ENCODE assay signal across 8 cellular contexts in genomic region chr16:28538733-28539596, GRCh38. TPM values are rescaled to one million over a fixed set of nuclear protein-coding genes. Genes with fewer than 3 reads are reported as not detected.
A peak's percentile ranks its signal among the peaks of the same experiment; 100 is the strongest.
DNase-seq lines count a peak whose midpoint lies in the region; ATAC-seq and TF ChIP-seq lines count a peak whose summit lies in the region.

Gene NUPR1, minus strand, starts transcription at chr16:28538974. Its CDS starts 67 bp downstream, at chr16:28538907.

- H3K9me3 Mint-ChIP-seq in activated CD8-positive, alpha-beta T cell treated with anti-CD3 and anti-CD28 coated beads for 36 hours = no peaks in the 10 kb centered on the region
- H3K9me3 Mint-ChIP-seq in activated T-cell treated with anti-CD3 and anti-CD28 coated beads, Interleukin-2, amount 50 U/mL, for 4 hours = no peaks in the 10 kb centered on the region
- H3K9me3 Mint-ChIP-seq in activated naive CD4-positive, alpha-beta T cell treated with anti-CD3 and anti-CD28 coated beads for 36 hours = no peaks in the 10 kb centered on the region

- no peaks in the 10 kb centered on the region for H3K36me3 Mint-ChIP-seq in activated CD8-positive, alpha-beta T cell treated with anti-CD3 and anti-CD28 coated beads for 36 hours (ENCODE audit: low read depth)
- no peaks in the 10 kb centered on the region for H3K36me3 Mint-ChIP-seq in activated T-cell treated with anti-CD3 and anti-CD28 coated beads, Interleukin-2, amount 50 U/mL, for 4 hours (ENCODE audit: insufficient read depth)
- H3K36me3 Mint-ChIP-seq in activated naive CD4-positive, alpha-beta T cell treated with anti-CD3 and anti-CD28 coated beads for 36 hours (ENCODE audit: low read depth) = no peaks in the 10 kb centered on the region

- intact Hi-C loops in posterior cingulate gyrus (cut with DNase I) = no loop called here
- intact Hi-C loops in activated CD8-positive, alpha-beta T cell treated with anti-CD3 and anti-CD28 coated beads for 36 hours (cut with micrococcal nuclease) = no loop called here
- intact Hi-C loops in activated naive CD4-positive, alpha-beta T cell treated with anti-CD3 and anti-CD28 coated beads for 36 hours (cut with micrococcal nuclease) = loop anchor here (5.0 kb wide), 1 partner anchor 42 kb away; no protein-coding TSS in a partner anchor

- peak within 1 kb of the TSS; percentile 94 for H3K27ac ChIP-seq in VCaP

- no peak for TF ChIP-seq CTCF in VCaP (conservative IDR thresholded peaks at IDR 0.05)
- no peak for TF ChIP-seq CTCF in activated CD8-positive, alpha-beta T cell treated with anti-CD3 and anti-CD28 coated beads for 36 hours (IDR thresholded peaks at IDR 0.05)

- H3K4me1 Mint-ChIP-seq in activated CD8-positive, alpha-beta T cell treated with anti-CD3 and anti-CD28 coated beads for 36 hours (ENCODE audit: low read depth) = peaks cover 19% of the 10 kb centered on the region
- peaks cover 30% of the 10 kb centered on the region for H3K4me1 Mint-ChIP-seq in activated T-cell treated with anti-CD3 and anti-CD28 coated beads, Interleukin-2, amount 50 U/mL, for 4 hours (ENCODE audit: low read depth)
- peaks cover 30% of the 10 kb centered on the region for H3K4me1 Mint-ChIP-seq in activated naive CD4-positive, alpha-beta T cell treated with anti-CD3 and anti-CD28 coated beads for 36 hours (ENCODE audit: low read depth)

- peak; percentile 95 for DNase-seq in EL
- DNase-seq in glomerular visceral epithelial cell (ENCODE audit: extremely low spot score) = peak; percentile 85
- DNase-seq in posterior cingulate gyrus = peak; percentile 15 to 87 (median 53)
- no peak for DNase-seq in activated CD8-positive, alpha-beta T cell treated with anti-CD3 and anti-CD28 coated beads for 36 hours
- DNase-seq in activated T-cell treated with anti-CD3 and anti-CD28 coated beads, Interleukin-2, amount 50 U/mL, for 4 hours = no peak
- DNase-seq in activated naive CD4-positive, alpha-beta T cell treated with anti-CD3 and anti-CD28 coated beads for 36 hours = no peak
- DNase-seq in activated CD8-positive, alpha-beta memory T cell treated with anti-CD3 and anti-CD28 coated beads for 24 hours = no peak

- POLR2A ChIA-PET in activated CD8-positive, alpha-beta T cell treated with anti-CD3 and anti-CD28 coated beads for 36 hours (lab: Charles Lee) = no interaction called here

- H3K4me3 Mint-ChIP-seq in activated CD8-positive, alpha-beta T cell treated with anti-CD3 and anti-CD28 coated beads for 36 hours = no peak within 1 kb of the TSS
- no peak within 1 kb of the TSS for H3K4me3 Mint-ChIP-seq in activated T-cell treated with anti-CD3 and anti-CD28 coated beads, Interleukin-2, amount 50 U/mL, for 4 hours
- H3K4me3 Mint-ChIP-seq in activated naive CD4-positive, alpha-beta T cell treated with anti-CD3 and anti-CD28 coated beads for 36 hours = no peak within 1 kb of the TSS

- CTCF ChIA-PET in activated CD8-positive, alpha-beta T cell treated with anti-CD3 and anti-CD28 coated beads for 36 hours (lab: Charles Lee) = no interaction called here
- CTCF ChIA-PET in activated naive CD4-positive, alpha-beta T cell treated with anti-CD3 and anti-CD28 coated beads for 36 hours (lab: Charles Lee) = interaction anchor here (0.7 kb wide), 1 partner anchor 10 kb away, joined by 3 read pairs; no protein-coding TSS in a partner anchor

- ATAC-seq in activated CD8-positive, alpha-beta T cell treated with anti-CD3 and anti-CD28 coated beads for 36 hours = no peak
- ATAC-seq in activated T-cell treated with anti-CD3 and anti-CD28 coated beads, Interleukin-2, amount 50 U/mL, for 4 hours = no peak

- no peak within 1 kb of the TSS for H3K27ac Mint-ChIP-seq in activated CD8-positive, alpha-beta T cell treated with anti-CD3 and anti-CD28 coated beads for 36 hours
- H3K27ac Mint-ChIP-seq in activated naive CD4-positive, alpha-beta T cell treated with anti-CD3 and anti-CD28 coated beads for 36 hours = no peak within 1 kb of the TSS

- H3K27me3 Mint-ChIP-seq in activated CD8-positive, alpha-beta T cell treated with anti-CD3 and anti-CD28 coated beads for 36 hours = no peaks in the 10 kb centered on the region
- H3K27me3 Mint-ChIP-seq in activated T-cell treated with anti-CD3 and anti-CD28 coated beads, Interleukin-2, amount 50 U/mL, for 4 hours (ENCODE audit: low read depth) = no peaks in the 10 kb centered on the region
- H3K27me3 Mint-ChIP-seq in activated naive CD4-positive, alpha-beta T cell treated with anti-CD3 and anti-CD28 coated beads for 36 hours (ENCODE audit: low read depth) = no peaks in the 10 kb centered on the region

RNA-seq across cellular contexts. Expression of gene NUPR1, which starts in this region (rescaled TPM):
- not detected for total RNA-seq in activated CD8-positive, alpha-beta T cell treated with anti-CD3 and anti-CD28 coated beads for 36 hours
- total RNA-seq in activated T-cell treated with anti-CD3 and anti-CD28 coated beads, Interleukin-2, amount 50 U/mL, for 4 hours = under 1 TPM; 0.28 to 0.63 (median 0.37) TPM
- total RNA-seq in activated naive CD4-positive, alpha-beta T cell treated with anti-CD3 and anti-CD28 coated beads for 36 hours = not detected

Comparison
In these comparisons a context has a peak if more than half of its experiments do, and no peak if none do; other contexts are left out.
1. DNase-seq: peak in EL (single experiment), glomerular visceral epithelial cell (single experiment) and posterior cingulate gyrus (10 of 10); none in activated CD8-positive, alpha-beta T cell treated with anti-CD3 and anti-CD28 coated beads for 36 hours (single experiment), activated T-cell treated with anti-CD3 and anti-CD28 coated beads, Interleukin-2, amount 50 U/mL, for 4 hours (single experiment), activated naive CD4-positive, alpha-beta T cell treated with anti-CD3 and anti-CD28 coated beads for 36 hours (single experiment) and activated CD8-positive, alpha-beta memory T cell treated with anti-CD3 and anti-CD28 coated beads for 24 hours (single experiment).